ENCODE assay signal across 1 cellular context in the genomic region with DNA sequence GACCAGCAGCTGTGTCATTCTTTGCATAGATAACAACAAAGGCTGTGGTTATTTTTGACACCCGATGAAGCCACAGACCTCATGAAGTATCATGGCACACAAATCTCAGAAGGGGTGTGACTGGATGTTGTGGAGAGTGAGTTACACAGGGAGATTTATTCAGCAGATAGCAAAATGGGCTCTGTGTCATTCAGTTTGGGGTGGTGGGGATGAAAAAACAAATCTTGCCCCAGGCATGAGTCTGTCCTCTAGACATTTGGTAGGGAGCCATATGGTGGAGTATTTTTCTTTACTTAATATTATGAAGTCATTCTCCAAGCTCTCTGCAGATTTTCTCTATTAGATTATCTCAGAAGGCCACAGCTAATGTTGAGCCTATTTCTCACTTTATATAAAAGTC.
TF ChIP-seq lines count a peak whose summit lies in the region.

No MANE protein-coding gene starts in this region.

TF ChIP-seq in HepG2, 621 proteins besides CTCF, POLR2A, EP300 and RAD21 (continued from another document):
- TF ChIP-seq EHMT2 (IDR thresholded peaks at IDR 0.05; ENCODE audit: borderline replicate concordance, low read depth, low read length) (no peak), ZMYM3 (CRISPR knock-in tag; IDR thresholded peaks at IDR 0.05) (no peak), HOXA7 (CRISPR knock-in tag; IDR thresholded peaks at IDR 0.05) (no peak), HOXA3 (CRISPR knock-in tag; IDR thresholded peaks at IDR 0.05) (no peak), HHEX (CRISPR knock-in tag; IDR thresholded peaks at IDR 0.05) (no peak), CREB1 (IDR thresholded peaks at IDR 0.05) (no peak), CREB1 (CRISPR knock-in tag; IDR thresholded peaks at IDR 0.05) (no peak), PHF21A (CRISPR knock-in tag; IDR thresholded peaks at IDR 0.05) (no peak), ZNF782 (CRISPR knock-in tag; IDR thresholded peaks at IDR 0.05; ENCODE audit: borderline replicate concordance) (no peak), CHD4 (IDR thresholded peaks at IDR 0.05; ENCODE audit: borderline replicate concordance, low read length) (no peak), RARG (CRISPR knock-in tag; IDR thresholded peaks at IDR 0.05; ENCODE audit: low read depth) (no peak), RFX1 (IDR thresholded peaks at IDR 0.05) (no peak)
